8 cellular contexts compared by ENCODE assay signal in the genomic region with DNA sequence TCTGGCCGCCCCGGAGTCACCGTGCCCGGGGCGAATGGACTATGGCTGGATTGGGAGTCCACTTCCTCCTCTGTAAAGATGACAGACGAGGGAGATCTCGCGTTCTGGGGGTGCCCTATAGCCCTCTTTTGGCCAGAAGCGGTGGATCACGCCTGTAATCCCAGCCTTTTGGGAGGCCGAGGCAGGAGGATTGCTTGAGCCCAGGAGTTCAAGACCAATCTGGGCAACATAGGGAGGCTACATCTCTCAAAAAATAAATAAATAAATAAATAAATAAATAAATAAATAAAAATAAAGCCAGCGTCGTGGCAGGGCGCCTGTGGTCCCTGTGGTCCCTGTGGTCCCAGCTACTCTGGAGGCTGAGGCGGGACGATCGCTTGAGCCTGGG. TPM values are rescaled to one million over a fixed set of nuclear protein-coding genes. Genes with fewer than 3 reads are reported as not detected.
DNase-seq lines count a peak whose midpoint lies in the region; ATAC-seq, FAIRE-seq and TF ChIP-seq lines count a peak whose summit lies in the region.
"Not testable (repeated sequence)": the region's sequence is repeated elsewhere in the genome, so short reads cannot be mapped to it uniquely, and the experiment has no call there.

No MANE protein-coding gene starts in this region.

- H3K4me3 ChIP-seq in RWPE2 (ENCODE audit: severe bottlenecking) (peak overlapping the region; percentile 94), keratinocyte (ENCODE audit: control insufficient read depth in 2 of 3, extremely low read depth in 1 of 3, insufficient read depth in 2 of 3, low read depth in 1 of 3, low read length in 3 of 3) (peak overlapping the region; percentile 51 to 59 (median 54)), neutrophil (ENCODE audit: low read depth in 1 of 2, low read length in 1 of 2) (peak overlapping the region; percentile 51 to 63), testis (peak overlapping the region; percentile 70 to 81)

- not testable (repeated sequence) for H4K20me1 ChIP-seq in keratinocyte (ENCODE audit: control insufficient read depth, extremely low read depth, insufficient read depth, low read length)

- not testable (repeated sequence) for H3K27me3 Mint-ChIP-seq in CD4-positive, alpha-beta T cell; activated naive CD8-positive, alpha-beta T cell treated with anti-CD3 and anti-CD28 coated beads for 36 hours; endothelial cell (ENCODE audit: unreplicated experiment)

- peak overlapping the region; percentile 89 for H3K9ac ChIP-seq in keratinocyte (ENCODE audit: control insufficient read depth, extremely low read depth, insufficient read depth, low read length)

- H2AFZ ChIP-seq in keratinocyte (ENCODE audit: control insufficient read depth, low read length) = peak overlapping the region; percentile 65

- not testable (repeated sequence) for H3K4me1 Mint-ChIP-seq in CD4-positive, alpha-beta T cell (ENCODE audit: low read depth); activated naive CD8-positive, alpha-beta T cell treated with anti-CD3 and anti-CD28 coated beads for 36 hours; endothelial cell (ENCODE audit: unreplicated experiment)

- not testable (repeated sequence) for H3K27ac Mint-ChIP-seq in CD4-positive, alpha-beta T cell; activated naive CD8-positive, alpha-beta T cell treated with anti-CD3 and anti-CD28 coated beads for 36 hours; endothelial cell (ENCODE audit: unreplicated experiment)

- H3K36me3 ChIP-seq in RWPE2 (ENCODE audit: low read depth); keratinocyte (ENCODE audit: control insufficient read depth in 2 of 2, extremely low read depth in 1 of 2, insufficient read depth in 2 of 2, low read length in 2 of 2); neutrophil; testis (ENCODE audit: low read depth, missing control alignments): not testable (repeated sequence)

- POLR2A ChIA-PET in CD4-positive, alpha-beta T cell (lab: Charles Lee) = not testable (repeated sequence)

- not testable (repeated sequence) for H3K79me2 ChIP-seq in keratinocyte (ENCODE audit: control insufficient read depth, insufficient read depth, low read length)

- H3K27me3 ChIP-seq in CD4-positive, alpha-beta T cell (ENCODE audit: control insufficient read depth, insufficient read depth, low read length); RWPE2 (ENCODE audit: insufficient read depth, poor library complexity, severe bottlenecking); keratinocyte (ENCODE audit: control insufficient read depth, extremely low read depth, insufficient read depth, low read length); neutrophil; testis: not testable (repeated sequence)

- not testable (repeated sequence) for DNase-seq in CD4-positive, alpha-beta T cell; RWPE2 (ENCODE audit: low spot score); activated naive CD8-positive, alpha-beta T cell treated with anti-CD3 and anti-CD28 coated beads for 36 hours; endothelial cell (ENCODE audit: low spot score); keratinocyte (ENCODE audit: low read depth, low spot score); testis
- peak; percentile 0 for DNase-seq in HT1080 (ENCODE audit: low read depth)

- CTCF ChIA-PET in CD4-positive, alpha-beta T cell (lab: Charles Lee) = not testable (repeated sequence)

- H3K9me3 Mint-ChIP-seq in CD4-positive, alpha-beta T cell; activated naive CD8-positive, alpha-beta T cell treated with anti-CD3 and anti-CD28 coated beads for 36 hours; endothelial cell (ENCODE audit: unreplicated experiment): not testable (repeated sequence)

- peak overlapping the region; percentile 48 for H3K4me3 Mint-ChIP-seq in CD4-positive, alpha-beta T cell
- H3K4me3 Mint-ChIP-seq in activated naive CD8-positive, alpha-beta T cell treated with anti-CD3 and anti-CD28 coated beads for 36 hours = peak overlapping the region; percentile 69
- peak overlapping the region; percentile 79 for H3K4me3 Mint-ChIP-seq in endothelial cell (ENCODE audit: unreplicated experiment)

- not testable (repeated sequence) for ATAC-seq in CD4-positive, alpha-beta T cell (ENCODE audit: poor library complexity); RWPE2 (ENCODE audit: low read depth)

- not testable (repeated sequence) for H3K36me3 Mint-ChIP-seq in CD4-positive, alpha-beta T cell (ENCODE audit: low read depth); activated naive CD8-positive, alpha-beta T cell treated with anti-CD3 and anti-CD28 coated beads for 36 hours; endothelial cell (ENCODE audit: low read depth, unreplicated experiment)

- H3K27ac ChIP-seq in CD4-positive, alpha-beta T cell (ENCODE audit: low read depth, low read length); neutrophil; testis: not testable (repeated sequence)
- H3K27ac ChIP-seq in RWPE2 (ENCODE audit: poor library complexity, severe bottlenecking) = peak overlapping the region; percentile 78
- H3K27ac ChIP-seq in keratinocyte (ENCODE audit: control insufficient read depth, insufficient read depth, low read length) = peak overlapping the region; percentile 52

- intact Hi-C loops in CD4-positive, alpha-beta T cell (cut with DNase I, micrococcal nuclease); testis (cut with DNase I; ENCODE audit: low total_unique reads): not testable (repeated sequence)

- not testable (repeated sequence) for FAIRE-seq in keratinocyte (lab: Jason Lieb, UNC)

- not testable (repeated sequence) for TF ChIP-seq CTCF in CD4-positive, alpha-beta T cell (IDR thresholded peaks at IDR 0.05); RWPE2 (IDR thresholded peaks at IDR 0.05; ENCODE audit: poor library complexity, severe bottlenecking); endothelial cell (IDR thresholded peaks at IDR 0.05; ENCODE audit: unreplicated experiment); keratinocyte (optimal IDR thresholded peaks at IDR 0.05 in 1 of 3, IDR thresholded peaks at IDR 0.05 in 1 of 3, conservative IDR thresholded peaks at IDR 0.05 in 1 of 3; ENCODE audit: extremely low read depth in 1 of 3, insufficient read depth in 2 of 3, low read length in 3 of 3); neutrophil (IDR thresholded peaks at IDR 0.05); testis (IDR thresholded peaks at IDR 0.05)

- peak overlapping the region; percentile 45 for H3K4me2 ChIP-seq in keratinocyte (ENCODE audit: control insufficient read depth, extremely low read depth, insufficient read depth, low read depth, low read length)

- WGBS in testis, 2 donors = 0 to 5% methylated on average over 2 to 7 of the region's 17 CpGs

- not testable (repeated sequence) for H3K9me1 ChIP-seq in keratinocyte (ENCODE audit: control insufficient read depth, extremely low read depth, insufficient read depth, low read length)

- TF ChIP-seq POLR2A in testis (IDR thresholded peaks at IDR 0.05) = not testable (repeated sequence)

- H3K9me3 ChIP-seq in CD4-positive, alpha-beta T cell (ENCODE audit: control insufficient read depth, low read length); RWPE2 (ENCODE audit: severe bottlenecking); keratinocyte (ENCODE audit: control insufficient read depth, low read depth, low read length); neutrophil; testis: not testable (repeated sequence)

- not testable (repeated sequence) for H3K4me1 ChIP-seq in RWPE2 (ENCODE audit: insufficient read depth, poor library complexity, severe bottlenecking); keratinocyte (ENCODE audit: control insufficient read depth, extremely low read depth, insufficient read depth, low read length); neutrophil (ENCODE audit: control insufficient read depth in 1 of 2, insufficient read depth in 1 of 2, low read depth in 1 of 2, low read length in 1 of 2); testis

- dilution Hi-C loops in keratinocyte (cut with MboI; ENCODE audit: extremely low pct_ligation_motif_present, low sequenced_read_pairs) = not testable (repeated sequence)

RNA-seq across cellular contexts. Expression of gene AGAP9, which starts 30.4 kb away (rescaled TPM):
- total RNA-seq in CD4-positive, alpha-beta T cell = 1 to 10 TPM; 5.4 to 6.5 TPM
- total RNA-seq in HT1080 (2014; rRNA removed; shearing (Covaris generic)) = 4.3 and 4.4 TPM in 2 replicates
- 3.5 and 3.8 TPM in 2 replicates for polyA plus RNA-seq in HT1080 (2015; cell fraction: cytosol; rRNA removed)
- 41.1 and 41.7 TPM in 2 replicates for polyA plus RNA-seq in HT1080 (2015; cell fraction: nucleus; rRNA removed)
- total RNA-seq in activated naive CD8-positive, alpha-beta T cell treated with anti-CD3 and anti-CD28 coated beads for 36 hours = 1 to 10 TPM; 2.1 to 2.8 TPM
- total RNA-seq in endothelial cell (ENCODE audit: unreplicated experiment) (7.8 TPM), testis (10 to 100 TPM; 17.5 to 29.8 TPM)
- polyA plus RNA-seq in keratinocyte (3.5 to 7.3 TPM (median 6.5 TPM) in 3 replicates), testis (ENCODE audit: insufficient read depth, low read depth, low replicate concordance) (26.0 TPM)
- polyA plus RNA-seq in keratinocyte (2011; ENCODE audit: low read depth) = 3.1 TPM
- polyA plus RNA-seq in keratinocyte (2011; cell fraction: cytosol; rRNA removed) = 0.87 and 0.89 TPM in 2 replicates
- 27.5 and 35.5 TPM in 2 replicates for polyA plus RNA-seq in keratinocyte (2011; cell fraction: nucleus; rRNA removed)
- 2.2 and 5.8 TPM in 2 replicates for polyA plus RNA-seq in keratinocyte (2012; ENCODE audit: low replicate concordance)
- 1.5 to 8.7 TPM (median 8.2 TPM) in 3 replicates for polyA minus RNA-seq in keratinocyte
- not detected for polyA minus RNA-seq in keratinocyte (2011; cell fraction: cytosol; rRNA and poly(A)+ RNA removed)
- 6.2 and 10.4 TPM in 2 replicates for polyA minus RNA-seq in keratinocyte (2011; cell fraction: nucleus; rRNA and poly(A)+ RNA removed)
